8 cellular contexts compared by ENCODE assay signal in genomic region chr14:21825147-21825743, GRCh38.
DNase-seq lines count a peak whose midpoint lies in the region; ATAC-seq, FAIRE-seq and TF ChIP-seq lines count a peak whose summit lies in the region.

No MANE protein-coding gene starts in this region.

- no peaks in the 10 kb centered on the region for H3K79me2 ChIP-seq in GM23248 (ENCODE audit: insufficient read depth)
- no peaks in the 10 kb centered on the region for H3K79me2 ChIP-seq in PC-3 (ENCODE audit: low read length)
- no peaks in the 10 kb centered on the region for H3K79me2 ChIP-seq in HepG2 (ENCODE audit: insufficient read depth, low read length)

- DNase-seq in A673 (ENCODE audit: low spot score): peak; percentile 82
- DNase-seq in GM23248: peak; percentile 8
- DNase-seq in PC-3: peak; percentile 51
- peak; percentile 12 for DNase-seq in activated T-helper 9 cell treated with anti-CD3 and anti-CD28 coated beads, Interleukin-2, amount 50 U/mL, for 16 hours (ENCODE audit: low read depth)
- DNase-seq in HepG2 (ENCODE audit: low spot score): peak; percentile 68
- DNase-seq in T1000 (lab: John Stamatoyannopoulos, UW): no peak
- DNase-seq in NCI-H510A treated with DMSO at 0.1 percent for 48 hours (lab: John Stamatoyannopoulos, UW): no peak

- ATAC-seq in PC-3 (no peak), HepG2 (peak; percentile 98), GM21737 (IDR thresholded peaks at IDR 0.05; ENCODE audit: unreplicated experiment) (no peak)

- H3K9me3 ChIP-seq in A673 (ENCODE audit: low read depth, low read length, poor library complexity, severe bottlenecking) (no peaks in the 10 kb centered on the region), GM23248 (ENCODE audit: low read depth) (no peaks in the 10 kb centered on the region), PC-3 (ENCODE audit: low read length) (no peaks in the 10 kb centered on the region), HepG2 (ENCODE audit: low read length) (no peaks in the 10 kb centered on the region)

- H3K9ac ChIP-seq in GM23248 (no peak overlapping the region), PC-3 (ENCODE audit: low read length) (no peak overlapping the region), HepG2 (ENCODE audit: insufficient read depth, low read depth, low read length) (no peak overlapping the region)

- H3K4me1 ChIP-seq in A673 (ENCODE audit: insufficient read depth, low read length, poor library complexity, severe bottlenecking): peaks cover 3% of the 10 kb centered on the region
- H3K4me1 ChIP-seq in GM23248 (ENCODE audit: insufficient read depth): no peaks in the 10 kb centered on the region
- no peaks in the 10 kb centered on the region for H3K4me1 ChIP-seq in PC-3 (ENCODE audit: insufficient read depth, low read length)
- no peaks in the 10 kb centered on the region for H3K4me1 ChIP-seq in HepG2 (ENCODE audit: insufficient read depth, low read length)

- no peak for TF ChIP-seq POLR2A in HepG2 (IDR thresholded peaks at IDR 0.05; ENCODE audit: insufficient read depth in 1 of 2, low read depth in 2 of 2, low read length in 2 of 2)

- POLR2A ChIA-PET in A673 (lab: Charles Lee; ENCODE audit: low non-redundant PET) (no interaction called here), PC-3 (lab: Charles Lee; ENCODE audit: unreplicated experiment) (interaction anchor here (0.6 kb wide), 1 partner anchor 800 kb away, joined by 5 read pairs; no protein-coding TSS in a partner anchor), HepG2 (lab: Yijun Ruan, JAX) (no interaction called here)

- intact Hi-C loops in A673 (cut with micrococcal nuclease; ENCODE audit: unreplicated experiment) (no loop called here), PC-3 (cut with micrococcal nuclease) (no loop called here), HepG2 (cut with micrococcal nuclease; ENCODE audit: unreplicated experiment) (no loop called here)

- no peak overlapping the region for H3K27ac ChIP-seq in A673 (ENCODE audit: low read depth, low read length, poor library complexity, severe bottlenecking)
- no peak overlapping the region for H3K27ac ChIP-seq in GM23248
- no peak overlapping the region for H3K27ac ChIP-seq in PC-3 (ENCODE audit: low read length)
- H3K27ac ChIP-seq in HepG2 (ENCODE audit: extremely low read length, insufficient read depth, low read length): no peak overlapping the region

- CTCF ChIA-PET in A673 (lab: Charles Lee): interaction anchor here (1.0 to 1.3 kb wide), 4 partner anchors 23 to 102 kb away, joined by 3 to 8 read pairs (median 4); no protein-coding TSS in a partner anchor
- CTCF ChIA-PET in PC-3 (lab: Charles Lee): interaction anchor here (0.6 kb wide), 1 partner anchor 13 kb away, joined by 3 read pairs; no protein-coding TSS in a partner anchor
- CTCF ChIA-PET in HepG2 (lab: Yijun Ruan, JAX; ENCODE audit: low intra/inter-chr PET ratio, low total read pairs): no interaction called here

- in situ Hi-C loops in GM23248 (cut with MboI): no loop called here
- in situ Hi-C loops in HepG2 (cut with HindIII; ENCODE audit: extremely low pct_ligation_motif_present, low pct_unique_long_range_greater_than_20kb): no loop called here

- no peak for TF ChIP-seq RAD21 in HepG2 (CRISPR knock-in tag; IDR thresholded peaks at IDR 0.05)

- no TSS peak for BruUV-seq in A673 (replicated peaks; lab: Mats Ljungman, UMichigan)
- BruUV-seq in PC-3 (replicated peaks; lab: Mats Ljungman, UMichigan): no TSS peak
- no TSS peak for BruUV-seq in HepG2 (replicated peaks; lab: Mats Ljungman, UMichigan)

- H3K9me2 ChIP-seq in GM23248 (ENCODE audit: insufficient read depth) (no peaks in the 10 kb centered on the region), PC-3 (replicated peaks; ENCODE audit: low read length) (no peaks in the 10 kb centered on the region)

- H3K4me3 ChIP-seq in A673 (ENCODE audit: low read depth, low read length, poor library complexity, severe bottlenecking): no peak overlapping the region
- H3K4me3 ChIP-seq in GM23248: no peak overlapping the region
- no peak overlapping the region for H3K4me3 ChIP-seq in PC-3 (ENCODE audit: low read length)
- H3K4me3 ChIP-seq in HepG2 (replicated peaks in 1 of 3; ENCODE audit: insufficient read depth in 1 of 3, low read depth in 2 of 3, low read length in 3 of 3): no peak overlapping the region

- no peaks in the 10 kb centered on the region for H4K20me1 ChIP-seq in GM23248 (ENCODE audit: insufficient read depth)
- no peaks in the 10 kb centered on the region for H4K20me1 ChIP-seq in PC-3 (ENCODE audit: low read length)
- no peaks in the 10 kb centered on the region for H4K20me1 ChIP-seq in HepG2 (ENCODE audit: insufficient read depth, low read length)

- H3K4me2 ChIP-seq in GM23248 (ENCODE audit: unreplicated experiment) (no peak overlapping the region), PC-3 (ENCODE audit: low read length) (no peak overlapping the region), HepG2 (ENCODE audit: low read depth, low read length) (no peak overlapping the region)

- H3K36me3 ChIP-seq in A673 (ENCODE audit: insufficient read depth, low read length, poor library complexity, severe bottlenecking): no peaks in the 10 kb centered on the region
- H3K36me3 ChIP-seq in GM23248 (ENCODE audit: low read depth): no peaks in the 10 kb centered on the region
- no peaks in the 10 kb centered on the region for H3K36me3 ChIP-seq in PC-3 (ENCODE audit: low read depth, low read length)
- no peaks in the 10 kb centered on the region for H3K36me3 ChIP-seq in HepG2 (replicated peaks in 1 of 2; ENCODE audit: control insufficient read depth in 1 of 2, insufficient read depth in 2 of 2, low read length in 2 of 2)

- no peaks in the 10 kb centered on the region for H3K27me3 ChIP-seq in A673 (replicated peaks; ENCODE audit: insufficient read depth, low read depth, low read length, poor library complexity)
- H3K27me3 ChIP-seq in GM23248 (replicated peaks; ENCODE audit: insufficient read depth): no peaks in the 10 kb centered on the region
- peaks cover 37% of the 10 kb centered on the region for H3K27me3 ChIP-seq in PC-3 (ENCODE audit: low read length)
- no peaks in the 10 kb centered on the region; a peak in 1 of 5 replicates for H3K27me3 ChIP-seq in HepG2 (ENCODE audit: control insufficient read depth in 1 of 2, insufficient read depth in 2 of 2, low read length in 2 of 2)

- TF ChIP-seq EP300 in HepG2 (IDR thresholded peaks at IDR 0.05; ENCODE audit: low read depth in 2 of 2, low read length in 2 of 2) (no peak), HepG2 (CRISPR knock-in tag; IDR thresholded peaks at IDR 0.05; ENCODE audit: borderline replicate concordance) (no peak)

- 2 to 3% methylated on average over 4 of the region's 4 CpGs for WGBS in GM23248 (ENCODE audit: low coverage in 1 of 2, low lambda C conversion rate in 2 of 2, missing lambda C conversion rate in 2 of 2), 2 experiments
- 1% methylated on average over 4 of the region's 4 CpGs for WGBS in HepG2 (ENCODE audit: low lambda C conversion rate)

- H2AFZ ChIP-seq in GM23248 (no peak overlapping the region), PC-3 (ENCODE audit: low read length) (no peak overlapping the region), HepG2 (ENCODE audit: low read length) (no peak overlapping the region)

- peak; percentile 89 for TF ChIP-seq CTCF in A673 (conservative IDR thresholded peaks at IDR 0.05; ENCODE audit: low read depth, low read length)
- peak; percentile 76 for TF ChIP-seq CTCF in PC-3 (conservative IDR thresholded peaks at IDR 0.05; ENCODE audit: low read depth, low read length)
- peak; percentile 51 for TF ChIP-seq CTCF in HepG2 (CRISPR knock-in tag; IDR thresholded peaks at IDR 0.05)

- no peak for FAIRE-seq in HepG2 (lab: Jason Lieb, UNC)

- H3F3A ChIP-seq in GM23248 (ENCODE audit: insufficient read depth): no peaks in the 10 kb centered on the region
- H3F3A ChIP-seq in PC-3 (ENCODE audit: low read length, unreplicated experiment): no peaks in the 10 kb centered on the region

TF ChIP-seq in HepG2, 621 proteins besides CTCF, POLR2A, EP300 and RAD21:
- no peak for TF ChIP-seq ZNF879 (CRISPR knock-in tag; IDR thresholded peaks at IDR 0.05)
- TF ChIP-seq POLR2AphosphoS5 (IDR thresholded peaks at IDR 0.05; ENCODE audit: low read depth, low read length): no peak
- TF ChIP-seq PAX8 (CRISPR knock-in tag; IDR thresholded peaks at IDR 0.05; ENCODE audit: borderline replicate concordance): no peak

Comparison
In these comparisons a context has a peak if more than half of its experiments do, and no peak if none do; other contexts are left out.
1. DNase-seq: peak in A673 (single experiment), GM23248 (single experiment), PC-3 (single experiment), activated T-helper 9 cell treated with anti-CD3 and anti-CD28 coated beads, Interleukin-2, amount 50 U/mL, for 16 hours (single experiment) and HepG2 (single experiment); none in T1000 (single experiment) and NCI-H510A treated with DMSO at 0.1 percent for 48 hours (single experiment).
2. Peak in every context shown above with its lines, with median percentiles within 50 percentile points of each other: CTCF ChIP-seq.